Comparison of ENCODE assay signal across 23 cellular contexts in genomic region chr13:35965226-35965927, GRCh38.
DNase-seq lines count a peak whose midpoint lies in the region; ATAC-seq and TF ChIP-seq lines count a peak whose summit lies in the region.
"Had no signal": no experiment of that assay in that cellular context is flagged by ENCODE, and none has a peak within 500 bp of the region (broad histone marks: within the 10 kb centered on the region; RNA-seq: fewer than 3 reads in every experiment).

No MANE protein-coding gene starts in this region.

- TF ChIP-seq CTCF in esophagus squamous epithelium (IDR thresholded peaks at IDR 0.05) = no peak
- no peak for TF ChIP-seq CTCF in sigmoid colon (IDR thresholded peaks at IDR 0.05)
- TF ChIP-seq CTCF in spleen (IDR thresholded peaks at IDR 0.05 in 8 of 11, conservative IDR thresholded peaks at IDR 0.05 in 3 of 11) = no peak

- H3K36me3 ChIP-seq in esophagus squamous epithelium (no peaks in the 10 kb centered on the region), sigmoid colon (no peaks in the 10 kb centered on the region), spleen (no peaks in the 10 kb centered on the region)
- H3K36me3 ChIP-seq: pancreas, WERI-Rb-1 had no signal

- H3K4me1 ChIP-seq in esophagus squamous epithelium = peaks cover 0 to 15% (median 0%) of the 10 kb centered on the region in 3 donors
- peaks cover 5 to 12% (median 9%) of the 10 kb centered on the region in 4 donors for H3K4me1 ChIP-seq in sigmoid colon
- H3K4me1 ChIP-seq in spleen = peaks cover 0 to 16% (median 4%) of the 10 kb centered on the region in 6 donors
- H3K4me1 ChIP-seq: pancreas had no signal

- H3K4me3 ChIP-seq in esophagus squamous epithelium = no peak overlapping the region
- H3K4me3 ChIP-seq in sigmoid colon = no peak overlapping the region
- no peak overlapping the region for H3K4me3 ChIP-seq in spleen
- H3K4me3 ChIP-seq: pancreas had no signal

- 63 to 76% methylated on average over 7 of the region's 7 CpGs for WGBS in esophagus squamous epithelium, 2 donors
- WGBS in sigmoid colon, 2 donors = 74 to 84% methylated on average over 7 of the region's 7 CpGs
- 82 to 89% (median 87%) methylated on average over 7 of the region's 7 CpGs for WGBS in spleen, 5 donors

- ATAC-seq in left ventricle myocardium superior (peak; percentile 29), left cardiac atrium (no peak), HG03025 (IDR thresholded peaks at IDR 0.05; ENCODE audit: low FRiP score, unreplicated experiment) (no peak)

- DNase-seq in left ventricle myocardium superior = no peak
- no peak for DNase-seq in left cardiac atrium
- no peak for DNase-seq in esophagus squamous epithelium (lab: John Stamatoyannopoulos, UW)
- no peak for DNase-seq in sigmoid colon
- no peak for DNase-seq in HUDEP-2 (lab: John Stamatoyannopoulos, UW; ENCODE audit: unreplicated experiment in 76 of 76)
- no peak for DNase-seq in spleen
- DNase-seq in NOMO-1 treated with dmso at 0.1 percent for 144 hours (lab: John Stamatoyannopoulos, UW; ENCODE audit: unreplicated experiment) = no peak
- DNase-seq: activated CD4-positive, alpha-beta T cell treated with anti-CD3 and anti-CD28 coated beads for 48 hours; activated CD8-positive, alpha-beta memory T cell treated with anti-CD3 and anti-CD28 coated beads for 24 hours; activated effector memory CD4-positive, alpha-beta T cell treated with anti-CD3 and anti-CD28 coated beads, Interleukin-2, amount 50 U/mL, for 16 hours; activated naive CD8-positive, alpha-beta T cell treated with anti-CD3 and anti-CD28 coated beads, Interleukin-2, amount 10 ng/mL, durations not matched to agents 7 days and 5 days; glutamatergic neuron; kidney; NCI-H187; NCI-H2171 treated with DMSO at 0.1 percent for 48 hours; pancreas; retina; RPMI8226; stimulated activated CD4-positive, alpha-beta T cell treated with anti-CD3 and anti-CD28 coated beads, Interleukin-12 subunit alpha, Interleukin-12 subunit beta, amount 100 ng/mL, for 4 hours; stimulated activated CD4-positive, alpha-beta T cell treated with anti-CD3 and anti-CD28 coated beads, Interleukin-4, amount 100 ng/mL, for 1 hour; substantia nigra; WERI-Rb-1 had no signal

- TF ChIP-seq POLR2A in esophagus squamous epithelium (IDR thresholded peaks at IDR 0.05) (no peak), sigmoid colon (IDR thresholded peaks at IDR 0.05) (no peak), spleen (IDR thresholded peaks at IDR 0.05) (no peak)

- no peaks in the 10 kb centered on the region for H3K9me3 ChIP-seq in esophagus squamous epithelium
- peaks cover 0 to 4% (median 0%) of the 10 kb centered on the region in 4 donors for H3K9me3 ChIP-seq in sigmoid colon
- peaks cover 0 to 7% (median 2%) of the 10 kb centered on the region in 8 donors for H3K9me3 ChIP-seq in spleen
- H3K9me3 ChIP-seq: pancreas had no signal

- H3K27me3 ChIP-seq in esophagus squamous epithelium = no peaks in the 10 kb centered on the region
- H3K27me3 ChIP-seq in sigmoid colon = no peaks in the 10 kb centered on the region
- H3K27me3 ChIP-seq in spleen (replicated peaks in 1 of 7) = no peaks in the 10 kb centered on the region
- H3K27me3 ChIP-seq: pancreas had no signal

- TF ChIP-seq EP300 in sigmoid colon (IDR thresholded peaks at IDR 0.05) = no peak

- H3K27ac ChIP-seq in esophagus squamous epithelium (peak overlapping the region in 3 of 4 donors; percentile 42 to 60 (median 56)), sigmoid colon (peak overlapping the region; percentile 3 to 55 (median 28)), spleen (no peak overlapping the region)
- H3K27ac ChIP-seq: pancreas, WERI-Rb-1 had no signal

- intact Hi-C loops in left ventricle myocardium superior (cut with micrococcal nuclease) (no loop called here), left cardiac atrium (cut with DNase I) (no loop called here), esophagus squamous epithelium (cut with DNase I) (no loop called here), sigmoid colon (cut with DNase I) (no loop called here), spleen (cut with DNase I; ENCODE audit: low total_unique reads) (no loop called here)

Comparison
In these comparisons a context has a peak if more than half of its experiments do, and no peak if none do; other contexts are left out.
1. H3K27ac ChIP-seq: peak in esophagus squamous epithelium (3 of 4) and sigmoid colon (4 of 4); none in spleen (0 of 8).